In the genomic region with DNA sequence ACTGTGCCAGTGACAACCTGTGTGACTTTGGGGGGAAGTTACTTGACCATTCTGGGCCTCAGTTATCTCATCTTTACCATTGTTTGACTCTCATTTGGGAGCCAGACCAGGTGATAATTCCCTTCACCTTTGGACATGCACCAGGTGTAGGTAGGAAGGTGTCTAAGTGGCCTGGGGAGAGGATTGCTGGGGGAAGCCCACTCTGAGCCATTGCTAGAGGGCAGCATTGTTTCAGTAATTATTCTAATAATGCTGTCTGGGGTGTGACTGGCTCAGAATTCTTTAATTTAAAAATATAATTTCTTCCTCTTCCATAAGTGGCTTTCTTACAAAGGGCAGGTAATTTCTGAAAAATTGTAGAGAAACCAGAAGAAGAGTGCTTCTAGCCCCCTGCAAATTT, we compare ENCODE assay signal across 14 cellular contexts.
DNase-seq lines count a peak whose midpoint lies in the region; ATAC-seq, FAIRE-seq and TF ChIP-seq lines count a peak whose summit lies in the region.
"Had no signal": no experiment of that assay in that cellular context is flagged by ENCODE, and none has a peak within 500 bp of the region (broad histone marks: within the 10 kb centered on the region; RNA-seq: fewer than 3 reads in every experiment).

No MANE protein-coding gene starts in this region.

- ATAC-seq in HepG2 (no peak), HG02852 (IDR thresholded peaks at IDR 0.05; ENCODE audit: unreplicated experiment) (no peak)

- no peak for TF ChIP-seq EP300 in HepG2 (IDR thresholded peaks at IDR 0.05; ENCODE audit: low read depth in 2 of 2, low read length in 2 of 2)
- no peak for TF ChIP-seq EP300 in HepG2 (CRISPR knock-in tag; IDR thresholded peaks at IDR 0.05; ENCODE audit: borderline replicate concordance)
- no peak for TF ChIP-seq EP300 in sigmoid colon (IDR thresholded peaks at IDR 0.05)

- TF ChIP-seq RAD21 in liver (IDR thresholded peaks at IDR 0.05) = peak; percentile 7 to 25
- TF ChIP-seq RAD21 in HepG2 (CRISPR knock-in tag; IDR thresholded peaks at IDR 0.05) = no peak

- H3K9me3 ChIP-seq in liver (ENCODE audit: control insufficient read depth in 4 of 4, low read length in 3 of 4) (no peaks in the 10 kb centered on the region), HepG2 (ENCODE audit: low read length) (no peaks in the 10 kb centered on the region), sigmoid colon (no peaks in the 10 kb centered on the region)

- intact Hi-C loops in HepG2 (cut with micrococcal nuclease; ENCODE audit: unreplicated experiment) (no loop called here), sigmoid colon (cut with DNase I) (no loop called here)

- DNase-seq in HepG2 (ENCODE audit: low spot score) = no peak
- DNase-seq in NCI-H748 (lab: John Stamatoyannopoulos, UW; ENCODE audit: unreplicated experiment) = peak; percentile 3
- DNase-seq in epithelial cell of proximal tubule (ENCODE audit: low read depth) = no peak
- no peak for DNase-seq in HUDEP-2 (lab: John Stamatoyannopoulos, UW; ENCODE audit: unreplicated experiment in 76 of 76)
- DNase-seq in activated naive CD4-positive, alpha-beta T cell treated with Interleukin-2 at 50 U/mL for 16 hours = no peak
- no peak for DNase-seq in sigmoid colon
- DNase-seq: activated naive CD4-positive, alpha-beta T cell treated with anti-CD3 and anti-CD28 coated beads, Interleukin-2, amount 10 ng/mL, durations not matched to agents 7 days and 5 days; midbrain; NCI-H1694 treated with DMSO at 0.1 percent for 48 hours; stimulated activated CD4-positive, alpha-beta T cell treated with anti-CD3 and anti-CD28 coated beads, Interleukin-4, amount 100 ng/mL, for 24 hours; stimulated activated naive CD4-positive, alpha-beta T cell had no signal

- no peak overlapping the region for H3K4me2 ChIP-seq in HepG2 (ENCODE audit: low read depth, low read length)

- no peaks in the 10 kb centered on the region for H4K20me1 ChIP-seq in HepG2 (ENCODE audit: insufficient read depth, low read length)

- no TSS peak for BruUV-seq in HepG2 (replicated peaks; lab: Mats Ljungman, UMichigan)

- in situ Hi-C loops in HepG2 (cut with HindIII; ENCODE audit: extremely low pct_ligation_motif_present, low pct_unique_long_range_greater_than_20kb) = no loop called here

- no peaks in the 10 kb centered on the region for H3K79me2 ChIP-seq in HepG2 (ENCODE audit: insufficient read depth, low read length)

- no peaks in the 10 kb centered on the region for H3K36me3 ChIP-seq in liver (ENCODE audit: control insufficient read depth in 4 of 4, insufficient read depth in 3 of 4, low read depth in 1 of 4, low read length in 3 of 4)
- H3K36me3 ChIP-seq in HepG2 (replicated peaks in 1 of 2; ENCODE audit: control insufficient read depth in 1 of 2, insufficient read depth in 2 of 2, low read length in 2 of 2) = no peaks in the 10 kb centered on the region
- no peaks in the 10 kb centered on the region for H3K36me3 ChIP-seq in sigmoid colon

- H3K9ac ChIP-seq in liver (ENCODE audit: low read depth in 1 of 2, low read length in 2 of 2) (no peak overlapping the region), HepG2 (ENCODE audit: insufficient read depth, low read depth, low read length) (no peak overlapping the region)

- POLR2A ChIA-PET in HepG2 (lab: Yijun Ruan, JAX) = no interaction called here

- TF ChIP-seq CTCF in liver (IDR thresholded peaks at IDR 0.05; ENCODE audit: low read depth, low read length, missing input control) (no peak), HepG2 (CRISPR knock-in tag; IDR thresholded peaks at IDR 0.05) (no peak), epithelial cell of proximal tubule (conservative IDR thresholded peaks at IDR 0.05; ENCODE audit: low read depth, low read length) (peak; percentile 38), sigmoid colon (IDR thresholded peaks at IDR 0.05) (no peak)

- no peak overlapping the region for H2AFZ ChIP-seq in HepG2 (ENCODE audit: low read length)

- H3K27ac ChIP-seq in liver (ENCODE audit: low read depth in 1 of 2, low read length in 2 of 2) (no peak overlapping the region), HepG2 (ENCODE audit: extremely low read length, insufficient read depth, low read length) (no peak overlapping the region), sigmoid colon (no peak overlapping the region)
- H3K27ac ChIP-seq: epithelial cell of prostate had no signal

- H3K4me1 ChIP-seq in liver (ENCODE audit: control insufficient read depth in 4 of 4, insufficient read depth in 4 of 4, low read length in 3 of 4) = no peaks in the 10 kb centered on the region
- no peaks in the 10 kb centered on the region for H3K4me1 ChIP-seq in HepG2 (ENCODE audit: insufficient read depth, low read length)
- no peaks in the 10 kb centered on the region for H3K4me1 ChIP-seq in sigmoid colon

- no peak for TF ChIP-seq POLR2A in HepG2 (IDR thresholded peaks at IDR 0.05; ENCODE audit: insufficient read depth in 1 of 2, low read depth in 2 of 2, low read length in 2 of 2)
- TF ChIP-seq POLR2A in sigmoid colon (IDR thresholded peaks at IDR 0.05) = no peak

- H3K27me3 ChIP-seq in liver (ENCODE audit: control insufficient read depth in 4 of 4, insufficient read depth in 4 of 4, low read length in 3 of 4) (no peaks in the 10 kb centered on the region), HepG2 (ENCODE audit: control insufficient read depth in 1 of 2, insufficient read depth in 2 of 2, low read length in 2 of 2) (no peaks in the 10 kb centered on the region), sigmoid colon (no peaks in the 10 kb centered on the region)

- H3K4me3 ChIP-seq in liver (ENCODE audit: low read depth in 1 of 3, low read length in 3 of 3) = no peak overlapping the region
- no peak overlapping the region for H3K4me3 ChIP-seq in HepG2 (replicated peaks in 1 of 3; ENCODE audit: insufficient read depth in 1 of 3, low read depth in 2 of 3, low read length in 3 of 3)
- no peak overlapping the region for H3K4me3 ChIP-seq in epithelial cell of proximal tubule (ENCODE audit: low read depth, low read length)
- no peak overlapping the region for H3K4me3 ChIP-seq in sigmoid colon

- no peak for FAIRE-seq in HepG2 (lab: Jason Lieb, UNC)

- CTCF ChIA-PET in HepG2 (lab: Yijun Ruan, JAX; ENCODE audit: low intra/inter-chr PET ratio, low total read pairs) = no interaction called here

TF ChIP-seq in liver, 16 proteins besides CTCF, POLR2A, EP300 and RAD21:
- TF ChIP-seq GABPA (IDR thresholded peaks at IDR 0.05 in 1 of 2, conservative IDR thresholded peaks at IDR 0.05 in 1 of 2) (no peak), FOXA1 (IDR thresholded peaks at IDR 0.05) (no peak), JUND (IDR thresholded peaks at IDR 0.05) (no peak), YY1 (IDR thresholded peaks at IDR 0.05) (no peak), SP1 (IDR thresholded peaks at IDR 0.05) (no peak), HNF4A (conservative IDR thresholded peaks at IDR 0.05) (no peak), EGR1 (IDR thresholded peaks at IDR 0.05; ENCODE audit: low read depth in 2 of 2) (no peak), RXRA (IDR thresholded peaks at IDR 0.05) (no peak), HNF4G (IDR thresholded peaks at IDR 0.05) (no peak)
- TF ChIP-seq, protein P1, sequence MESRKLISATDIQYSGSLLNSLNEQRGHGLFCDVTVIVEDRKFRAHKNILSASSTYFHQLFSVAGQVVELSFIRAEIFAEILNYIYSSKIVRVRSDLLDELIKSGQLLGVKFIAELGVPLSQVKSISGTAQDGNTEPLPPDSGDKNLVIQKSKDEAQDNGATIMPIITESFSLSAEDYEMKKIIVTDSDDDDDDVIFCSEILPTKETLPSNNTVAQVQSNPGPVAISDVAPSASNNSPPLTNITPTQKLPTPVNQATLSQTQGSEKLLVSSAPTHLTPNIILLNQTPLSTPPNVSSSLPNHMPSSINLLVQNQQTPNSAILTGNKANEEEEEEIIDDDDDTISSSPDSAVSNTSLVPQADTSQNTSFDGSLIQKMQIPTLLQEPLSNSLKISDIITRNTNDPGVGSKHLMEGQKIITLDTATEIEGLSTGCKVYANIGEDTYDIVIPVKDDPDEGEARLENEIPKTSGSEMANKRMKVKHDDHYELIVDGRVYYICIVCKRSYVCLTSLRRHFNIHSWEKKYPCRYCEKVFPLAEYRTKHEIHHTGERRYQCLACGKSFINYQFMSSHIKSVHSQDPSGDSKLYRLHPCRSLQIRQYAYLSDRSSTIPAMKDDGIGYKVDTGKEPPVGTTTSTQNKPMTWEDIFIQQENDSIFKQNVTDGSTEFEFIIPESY (IDR thresholded peaks at IDR 0.05) = no peak
- TF ChIP-seq, protein P2, sequence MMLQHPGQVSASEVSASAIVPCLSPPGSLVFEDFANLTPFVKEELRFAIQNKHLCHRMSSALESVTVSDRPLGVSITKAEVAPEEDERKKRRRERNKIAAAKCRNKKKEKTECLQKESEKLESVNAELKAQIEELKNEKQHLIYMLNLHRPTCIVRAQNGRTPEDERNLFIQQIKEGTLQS (IDR thresholded peaks at IDR 0.05) = no peak

TF ChIP-seq in HepG2, 621 proteins besides CTCF, POLR2A, EP300 and RAD21 (continues in another document):
- TF ChIP-seq, protein P3, sequence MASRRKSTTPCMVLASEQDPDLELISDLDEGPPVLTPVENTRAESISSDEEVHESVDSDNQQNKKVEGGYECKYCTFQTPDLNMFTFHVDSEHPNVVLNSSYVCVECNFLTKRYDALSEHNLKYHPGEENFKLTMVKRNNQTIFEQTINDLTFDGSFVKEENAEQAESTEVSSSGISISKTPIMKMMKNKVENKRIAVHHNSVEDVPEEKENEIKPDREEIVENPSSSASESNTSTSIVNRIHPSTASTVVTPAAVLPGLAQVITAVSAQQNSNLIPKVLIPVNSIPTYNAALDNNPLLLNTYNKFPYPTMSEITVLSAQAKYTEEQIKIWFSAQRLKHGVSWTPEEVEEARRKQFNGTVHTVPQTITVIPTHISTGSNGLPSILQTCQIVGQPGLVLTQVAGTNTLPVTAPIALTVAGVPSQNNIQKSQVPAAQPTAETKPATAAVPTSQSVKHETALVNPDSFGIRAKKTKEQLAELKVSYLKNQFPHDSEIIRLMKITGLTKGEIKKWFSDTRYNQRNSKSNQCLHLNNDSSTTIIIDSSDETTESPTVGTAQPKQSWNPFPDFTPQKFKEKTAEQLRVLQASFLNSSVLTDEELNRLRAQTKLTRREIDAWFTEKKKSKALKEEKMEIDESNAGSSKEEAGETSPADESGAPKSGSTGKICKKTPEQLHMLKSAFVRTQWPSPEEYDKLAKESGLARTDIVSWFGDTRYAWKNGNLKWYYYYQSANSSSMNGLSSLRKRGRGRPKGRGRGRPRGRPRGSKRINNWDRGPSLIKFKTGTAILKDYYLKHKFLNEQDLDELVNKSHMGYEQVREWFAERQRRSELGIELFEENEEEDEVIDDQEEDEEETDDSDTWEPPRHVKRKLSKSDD (CRISPR knock-in tag; IDR thresholded peaks at IDR 0.05; ENCODE audit: low read depth) = no peak
- TF ChIP-seq STAG1 (CRISPR knock-in tag; IDR thresholded peaks at IDR 0.05) = no peak
- no peak for TF ChIP-seq POGZ (CRISPR knock-in tag; IDR thresholded peaks at IDR 0.05)
- no peak for TF ChIP-seq ZFP36L1 (CRISPR knock-in tag; IDR thresholded peaks at IDR 0.05)
- no peak for TF ChIP-seq TEAD3 (CRISPR knock-in tag; optimal IDR thresholded peaks at IDR 0.05; ENCODE audit: borderline replicate concordance)
- no peak for TF ChIP-seq ATM (IDR thresholded peaks at IDR 0.05; ENCODE audit: borderline replicate concordance)
- TF ChIP-seq IKZF1 (IDR thresholded peaks at IDR 0.05) = no peak
- no peak for TF ChIP-seq ZNF749 (CRISPR knock-in tag; IDR thresholded peaks at IDR 0.05; ENCODE audit: borderline replicate concordance)
- no peak for TF ChIP-seq KLF16 (CRISPR knock-in tag; IDR thresholded peaks at IDR 0.05)
